Comparison of ENCODE assay signal across 8 cellular contexts in genomic region chr14:101843665-101844064, GRCh38.
DNase-seq lines count a peak whose midpoint lies in the region; ATAC-seq, FAIRE-seq and TF ChIP-seq lines count a peak whose summit lies in the region.

No MANE protein-coding gene starts in this region.

- H3K9ac ChIP-seq in HCT116 (ENCODE audit: low read length) (no peak overlapping the region), PC-3 (ENCODE audit: low read length) (no peak overlapping the region)

- H4K20me1 ChIP-seq in HCT116 (ENCODE audit: insufficient read depth) (0 out of 2 replicates have a peak, but pooled peaks cover 8% of the 10 kb centered on the region), PC-3 (ENCODE audit: low read length) (no peaks in the 10 kb centered on the region)

- RAD21 ChIA-PET in HCT116 (lab: Charles Lee; ENCODE audit: low non-redundant PET in 1 of 2, low total read pairs in 2 of 2, uncharacterized antibody in 2 of 2, unreplicated experiment in 2 of 2), result no interaction called here

- intact Hi-C loops in HCT116 (cut with micrococcal nuclease), result loop anchor here (1.0 kb wide), 1 partner anchor 136 kb away; no protein-coding TSS in a partner anchor
- intact Hi-C loops in PC-3 (cut with micrococcal nuclease), result loop anchor here (5.0 kb wide), 1 partner anchor 71 kb away; no protein-coding TSS in a partner anchor
- intact Hi-C loops in body of pancreas (cut with DNase I), result no loop called here
- intact Hi-C loops in psoas muscle (cut with DNase I), result loop anchor here in 1 of 2 donors (5.0 kb wide), 2 partner anchors 71 to 136 kb away; no protein-coding TSS in a partner anchor
- intact Hi-C loops in aorta (cut with DNase I), result no loop called here

- ATAC-seq in HCT116, result no peak
- ATAC-seq in PC-3, result 0 out of 2 replicates have a peak, but pooled peaks have one; percentile 20
- ATAC-seq in body of pancreas, result no peak
- ATAC-seq in psoas muscle, result peak in 2 of 4 donors; percentile 32 to 54
- ATAC-seq in aorta (ENCODE audit: low FRiP score), result no peak

- BruUV-seq in HCT116 (replicated peaks; lab: Mats Ljungman, UMichigan) (no TSS peak), PC-3 (replicated peaks; lab: Mats Ljungman, UMichigan) (no TSS peak)

- H3K79me2 ChIP-seq in HCT116 (ENCODE audit: insufficient read depth, low read length), result peaks cover 49% of the 10 kb centered on the region
- H3K79me2 ChIP-seq in PC-3 (ENCODE audit: low read length), result peaks cover 25% of the 10 kb centered on the region

- POLR2A ChIA-PET in HCT116 (lab: Charles Lee) (no interaction called here), PC-3 (lab: Charles Lee; ENCODE audit: unreplicated experiment) (no interaction called here)

- CTCF ChIA-PET in HCT116 (lab: Charles Lee) (no interaction called here), PC-3 (lab: Charles Lee) (interaction anchor here (0.6 kb wide), 1 partner anchor 72 kb away, joined by 3 read pairs; no protein-coding TSS in a partner anchor)

- TF ChIP-seq CTCF in GM13976 (IDR thresholded peaks at IDR 0.05; ENCODE audit: borderline replicate concordance, control extremely low read depth, extremely low read depth, insufficient read depth, missing control alignments) (peak; percentile 60), HCT116 (IDR thresholded peaks at IDR 0.05 in 2 of 3, conservative IDR thresholded peaks at IDR 0.05 in 1 of 3; ENCODE audit: borderline replicate concordance in 1 of 3, insufficient read depth in 1 of 3, low read depth in 2 of 3, low read length in 2 of 3) (peak; percentile 5 to 41 (median 15); a peak in 3 of 6 replicates), PC-3 (conservative IDR thresholded peaks at IDR 0.05; ENCODE audit: low read depth, low read length) (peak; percentile 63), body of pancreas (IDR thresholded peaks at IDR 0.05) (peak in 3 of 7 experiments; percentile 28 to 41 (median 31)), psoas muscle (IDR thresholded peaks at IDR 0.05) (peak; percentile 43)

- no peaks in the 10 kb centered on the region for H3K36me3 ChIP-seq in HCT116 (ENCODE audit: control insufficient read depth in 1 of 2, insufficient read depth in 2 of 2, low read length in 2 of 2)
- 0 out of 2 replicates have a peak, but pooled peaks cover 3% of the 10 kb centered on the region for H3K36me3 ChIP-seq in PC-3 (ENCODE audit: low read depth, low read length)
- no peaks in the 10 kb centered on the region for H3K36me3 ChIP-seq in body of pancreas (replicated peaks in 1 of 2; ENCODE audit: insufficient read depth in 1 of 2, low read depth in 2 of 2)
- H3K36me3 ChIP-seq in psoas muscle (ENCODE audit: insufficient read depth in 1 of 2, low read depth in 1 of 2), result no peaks in the 10 kb centered on the region
- no peaks in the 10 kb centered on the region for H3K36me3 ChIP-seq in aorta (ENCODE audit: control insufficient read depth in 1 of 2, insufficient read depth in 2 of 2, low read length in 1 of 2)

- no peak for FAIRE-seq in urothelium cell line (lab: Jason Lieb, UNC)

- H3K27ac ChIP-seq in HCT116 (ENCODE audit: low read depth, low read length), result no peak overlapping the region
- no peak overlapping the region for H3K27ac ChIP-seq in PC-3 (ENCODE audit: low read length)
- peak overlapping the region in 3 of 4 donors; percentile 38 to 58 (median 49) for H3K27ac ChIP-seq in body of pancreas
- no peak overlapping the region for H3K27ac ChIP-seq in psoas muscle
- no peak overlapping the region for H3K27ac ChIP-seq in aorta (ENCODE audit: low read depth in 1 of 2, low read length in 2 of 2)

- H3K4me3 ChIP-seq in HCT116 (replicated peaks in 1 of 2; ENCODE audit: low read depth in 1 of 2, low read length in 2 of 2) (no peak overlapping the region), PC-3 (ENCODE audit: low read length) (no peak overlapping the region), body of pancreas (no peak overlapping the region), psoas muscle (no peak overlapping the region), aorta (ENCODE audit: low read length in 2 of 2) (no peak overlapping the region)

- H3K27me3 ChIP-seq in HCT116 (ENCODE audit: insufficient read depth, low read length), result no peaks in the 10 kb centered on the region
- H3K27me3 ChIP-seq in PC-3 (ENCODE audit: low read length), result no peaks in the 10 kb centered on the region
- H3K27me3 ChIP-seq in body of pancreas, result no peaks in the 10 kb centered on the region
- H3K27me3 ChIP-seq in psoas muscle (ENCODE audit: insufficient read depth in 3 of 3, low read length in 2 of 3), result no peaks in the 10 kb centered on the region
- no peaks in the 10 kb centered on the region for H3K27me3 ChIP-seq in aorta (ENCODE audit: control insufficient read depth in 1 of 2, insufficient read depth in 2 of 2, low read length in 1 of 2)

- in situ Hi-C loops in GM13976 (cut with MboI; ENCODE audit: low sequenced_read_pairs, unreplicated experiment), result no loop called here

- H3K9me2 ChIP-seq in HCT116 (ENCODE audit: insufficient read depth), result no peaks in the 10 kb centered on the region
- no peaks in the 10 kb centered on the region for H3K9me2 ChIP-seq in PC-3 (replicated peaks; ENCODE audit: low read length)

- TF ChIP-seq RAD21 in HCT116 (IDR thresholded peaks at IDR 0.05; ENCODE audit: low read depth), result peak; percentile 39

- TF ChIP-seq POLR2A in HCT116 (IDR thresholded peaks at IDR 0.05; ENCODE audit: borderline replicate concordance, extremely low read depth, insufficient read depth, insufficient read length) (no peak), body of pancreas (IDR thresholded peaks at IDR 0.05) (no peak)

- H3K4me2 ChIP-seq in HCT116 (ENCODE audit: low read length) (no peak overlapping the region), PC-3 (ENCODE audit: low read length) (no peak overlapping the region)

- H2AFZ ChIP-seq in HCT116 (ENCODE audit: low read depth, low read length, poor library complexity, severe bottlenecking) (no peak overlapping the region), PC-3 (ENCODE audit: low read length) (no peak overlapping the region)

- H3K9me3 ChIP-seq in HCT116 (ENCODE audit: control insufficient read depth in 1 of 2, insufficient read depth in 1 of 2, low read depth in 1 of 2, low read length in 2 of 2) (no peaks in the 10 kb centered on the region), PC-3 (ENCODE audit: low read length) (no peaks in the 10 kb centered on the region), body of pancreas (no peaks in the 10 kb centered on the region), psoas muscle (no peaks in the 10 kb centered on the region), aorta (ENCODE audit: control insufficient read depth, low read length) (no peaks in the 10 kb centered on the region)

- H3K4me1 ChIP-seq in HCT116 (ENCODE audit: control insufficient read depth in 1 of 2, insufficient read depth in 2 of 2, low read length in 2 of 2) (no peaks in the 10 kb centered on the region), PC-3 (ENCODE audit: insufficient read depth, low read length) (no peaks in the 10 kb centered on the region), body of pancreas (peaks cover 42% of the 10 kb centered on the region), psoas muscle (peaks cover 26% of the 10 kb centered on the region), aorta (ENCODE audit: control insufficient read depth in 1 of 2, insufficient read depth in 2 of 2, low read length in 2 of 2) (no peaks in the 10 kb centered on the region)

- DNase-seq in GM13976 (ENCODE audit: low spot score) (peak; percentile 71), HCT116 (ENCODE audit: low read depth, low spot score) (no peak), PC-3 (peak; percentile 21), body of pancreas (peak in 1 of 4 donors; percentile 25), psoas muscle (no peak), urothelium cell line (ENCODE audit: low spot score) (no peak), NCI-H524 treated with DMSO at 0.1 percent for 48 hours (lab: John Stamatoyannopoulos, UW) (no peak), aorta (no peak)

- WGBS in body of pancreas, 2 donors, result 71 to 88% methylated on average over 7 of the region's 7 CpGs
- 79 to 82% (median 82%) methylated on average over 7 of the region's 7 CpGs for WGBS in psoas muscle, 3 donors
- WGBS in aorta, 2 donors, result 82 to 83% methylated on average over 7 of the region's 7 CpGs

- no peaks in the 10 kb centered on the region for H3F3A ChIP-seq in PC-3 (ENCODE audit: low read length, unreplicated experiment)

TF ChIP-seq in HCT116, 20 proteins besides CTCF, POLR2A, EP300 and RAD21:
- no peak for TF ChIP-seq SP1 (IDR thresholded peaks at IDR 0.05; ENCODE audit: low read depth)
- TF ChIP-seq ELF1 (IDR thresholded peaks at IDR 0.05; ENCODE audit: borderline replicate concordance, low read depth), result no peak
- no peak for TF ChIP-seq CEBPB (IDR thresholded peaks at IDR 0.05; ENCODE audit: low read depth)
- no peak for TF ChIP-seq SRF (IDR thresholded peaks at IDR 0.05; ENCODE audit: low read depth)
- no peak for TF ChIP-seq ZNF274 (IDR thresholded peaks at IDR 0.05; ENCODE audit: low read depth, low read length)
- no peak for TF ChIP-seq YY1 (IDR thresholded peaks at IDR 0.05; ENCODE audit: extremely low read depth, insufficient replicate concordance, low read depth, low read length)
- TF ChIP-seq FOSL1 (IDR thresholded peaks at IDR 0.05; ENCODE audit: low read depth), result no peak
- no peak for TF ChIP-seq ZFX (IDR thresholded peaks at IDR 0.05)
- TF ChIP-seq ZBTB33 (IDR thresholded peaks at IDR 0.05; ENCODE audit: extremely low read depth, insufficient replicate concordance, low read length), result no peak
- no peak for TF ChIP-seq TCF7L2 (IDR thresholded peaks at IDR 0.05; ENCODE audit: borderline replicate concordance, extremely low read depth, insufficient read depth, insufficient read length)
- TF ChIP-seq POLR2AphosphoS5 (IDR thresholded peaks at IDR 0.05; ENCODE audit: low read depth, low read length), result no peak
- no peak for TF ChIP-seq CBX3 (IDR thresholded peaks at IDR 0.05; ENCODE audit: low read depth)

Comparison
In these comparisons a context has a peak if more than half of its experiments do, and no peak if none do; other contexts are left out.
1. DNase-seq: peak in GM13976 (single experiment) and PC-3 (single experiment); none in HCT116 (single experiment), psoas muscle (0 of 2), urothelium cell line (single experiment), NCI-H524 treated with DMSO at 0.1 percent for 48 hours (single experiment) and aorta (0 of 2).
2. H3K27ac ChIP-seq: peak in body of pancreas (3 of 4); none in HCT116 (single experiment), PC-3 (single experiment), psoas muscle (single experiment) and aorta (0 of 2).
3. intact Hi-C loops: an anchor here in HCT116 (1.0 kb wide) and PC-3 (5.0 kb wide); none called in body of pancreas and aorta.